ENCODE assay signal across 12 cellular contexts in genomic region chr4:21656832-21657231, GRCh38.
A peak's percentile ranks its signal among the peaks of the same experiment; 100 is the strongest.
DNase-seq lines count a peak whose midpoint lies in the region; ATAC-seq and TF ChIP-seq lines count a peak whose summit lies in the region.
"Had no signal": no experiment of that assay in that cellular context is flagged by ENCODE, and none has a peak within 500 bp of the region (broad histone marks: within the 10 kb centered on the region; RNA-seq: fewer than 3 reads in every experiment).

No MANE protein-coding gene starts in this region.

- H3K4me3 ChIP-seq in choroid plexus epithelial cell (ENCODE audit: low read depth, low read length), result no peak overlapping the region
- H3K4me3 ChIP-seq: Peyer's patch had no signal

- no peak for ATAC-seq in HG03442 (IDR thresholded peaks at IDR 0.05; ENCODE audit: unreplicated experiment)
- ATAC-seq in HG02973 (IDR thresholded peaks at IDR 0.05; ENCODE audit: unreplicated experiment), result no peak

- no peak for TF ChIP-seq CTCF in choroid plexus epithelial cell (conservative IDR thresholded peaks at IDR 0.05; ENCODE audit: low read depth, low read length)

- DNase-seq in COLO829 (ENCODE audit: low spot score) (peak; percentile 29), M059J (ENCODE audit: low read depth) (peak; percentile 88), choroid plexus epithelial cell (ENCODE audit: low read depth) (peak; percentile 95), iris pigment epithelial cell (ENCODE audit: low read depth) (peak; percentile 96), NCI-H2171 treated with DMSO at 0.1 percent for 48 hours (lab: John Stamatoyannopoulos, UW) (no peak), cerebellar cortex (ENCODE audit: low spot score) (no peak)
- DNase-seq: GDM1; left cardiac atrium; Peyer's patch; stimulated activated CD4-positive, alpha-beta T cell treated with anti-CD3 and anti-CD28 coated beads, Interleukin-12 subunit alpha, Interleukin-12 subunit beta, amount 100 ng/mL, for 4 hours had no signal

Comparison
In these comparisons a context has a peak if more than half of its experiments do, and no peak if none do; other contexts are left out.
1. DNase-seq: peak in COLO829 (single experiment), M059J (single experiment), choroid plexus epithelial cell (single experiment) and iris pigment epithelial cell (single experiment); none in NCI-H2171 treated with DMSO at 0.1 percent for 48 hours (single experiment) and cerebellar cortex (single experiment).